Comparison of ENCODE assay signal across 8 cellular contexts in the genomic region with DNA sequence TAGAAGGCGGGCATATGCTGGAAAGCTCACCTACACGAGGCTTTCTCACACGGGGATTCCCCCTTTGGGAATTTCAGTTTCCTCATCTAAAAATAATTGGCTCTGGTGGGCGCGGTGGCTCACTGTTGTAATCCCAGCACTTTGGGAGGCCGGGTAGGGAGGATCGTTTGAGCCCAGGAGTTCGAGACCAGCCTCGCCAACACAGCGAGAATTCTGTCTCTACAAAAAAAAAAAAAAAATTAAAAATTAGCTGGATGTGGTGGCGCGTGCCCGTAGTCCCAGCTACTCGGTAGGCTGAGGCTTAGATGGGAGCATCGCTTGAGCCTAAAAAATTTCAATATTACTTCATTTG. TPM values are rescaled to one million over a fixed set of nuclear protein-coding genes. Genes with fewer than 3 reads are reported as not detected.
DNase-seq lines count a peak whose midpoint lies in the region; ATAC-seq and TF ChIP-seq lines count a peak whose summit lies in the region.

No MANE protein-coding gene starts in this region.

- no peaks in the 10 kb centered on the region for H3K36me3 ChIP-seq in testis (ENCODE audit: low read depth, missing control alignments)

- H3K4me3 Mint-ChIP-seq in activated CD4-positive, alpha-beta T cell treated with anti-CD3 and anti-CD28 coated beads, Interleukin-2, amount 10 ng/mL, durations not matched to agents 24 days and 14 days: peak overlapping the region; percentile 95
- H3K4me3 Mint-ChIP-seq in activated T-helper 17 cell treated with anti-CD3 and anti-CD28 coated beads, Interleukin-2, amount 50 U/mL, for 72 hours: peak overlapping the region; percentile 89

- peaks cover 27% of the 10 kb centered on the region for H3K36me3 Mint-ChIP-seq in activated CD4-positive, alpha-beta T cell treated with anti-CD3 and anti-CD28 coated beads, Interleukin-2, amount 10 ng/mL, durations not matched to agents 24 days and 14 days (ENCODE audit: low read depth)
- peaks cover 46% of the 10 kb centered on the region for H3K36me3 Mint-ChIP-seq in activated T-helper 17 cell treated with anti-CD3 and anti-CD28 coated beads, Interleukin-2, amount 50 U/mL, for 72 hours (ENCODE audit: low read depth)

- peak overlapping the region; percentile 92 for H3K27ac Mint-ChIP-seq in activated CD4-positive, alpha-beta T cell treated with anti-CD3 and anti-CD28 coated beads, Interleukin-2, amount 10 ng/mL, durations not matched to agents 24 days and 14 days
- peak overlapping the region; percentile 97 for H3K27ac Mint-ChIP-seq in activated T-helper 17 cell treated with anti-CD3 and anti-CD28 coated beads, Interleukin-2, amount 50 U/mL, for 72 hours

- intact Hi-C loops in activated CD4-positive, alpha-beta T cell treated with anti-CD3 and anti-CD28 coated beads, Interleukin-2, amount 10 ng/mL, durations not matched to agents 24 days and 14 days (cut with micrococcal nuclease): loop anchor here (1.0 to 10.0 kb wide), 5 partner anchors 61 to 855 kb away; partner anchors contain the start of genes CEP83, FGD6, NR2C1 and SNRPF
- intact Hi-C loops in testis (cut with DNase I; ENCODE audit: low total_unique reads): no loop called here

- H3K4me3 ChIP-seq in iPS-18c (ENCODE audit: insufficient read depth, low read depth, low read length): peak overlapping the region; percentile 51; the same call in 1 of the 2 replicates
- peak overlapping the region; percentile 60 to 94 for H3K4me3 ChIP-seq in testis

- no peaks in the 10 kb centered on the region for H3K27me3 ChIP-seq in testis

- H3K4me1 ChIP-seq in testis: no peaks in the 10 kb centered on the region

- 32 to 56% methylated on average over 15 of the region's 15 CpGs for WGBS in testis, 2 donors

- peaks cover 8% of the 10 kb centered on the region for H3K9me3 ChIP-seq in iPS-18c (ENCODE audit: control insufficient read depth, insufficient read depth, low read length)
- no peaks in the 10 kb centered on the region for H3K9me3 ChIP-seq in testis

- H3K27ac ChIP-seq in testis: peak overlapping the region; percentile 59 to 91

- H3K9me3 Mint-ChIP-seq in activated CD4-positive, alpha-beta T cell treated with anti-CD3 and anti-CD28 coated beads, Interleukin-2, amount 10 ng/mL, durations not matched to agents 24 days and 14 days: peaks cover 12% of the 10 kb centered on the region
- peaks cover 10% of the 10 kb centered on the region for H3K9me3 Mint-ChIP-seq in activated T-helper 17 cell treated with anti-CD3 and anti-CD28 coated beads, Interleukin-2, amount 50 U/mL, for 72 hours

- ATAC-seq in activated T-helper 17 cell treated with anti-CD3 and anti-CD28 coated beads, Interleukin-2, amount 50 U/mL, for 72 hours (replicated peaks): no peak

- no peak for DNase-seq in activated CD4-positive, alpha-beta T cell treated with anti-CD3 and anti-CD28 coated beads, Interleukin-2, amount 10 ng/mL, durations not matched to agents 24 days and 14 days
- DNase-seq in activated CD4-positive, alpha-beta T cell treated with anti-CD3 and anti-CD28 coated beads for 4 hours: no peak
- DNase-seq in testis (no peak), amniotic stem cell (lab: John Stamatoyannopoulos, UW) (no peak), NK-92 (lab: John Stamatoyannopoulos, UW; ENCODE audit: unreplicated experiment) (no peak)
- no peak for DNase-seq in activated effector memory CD4-positive, alpha-beta T cell treated with anti-CD3 and anti-CD28 coated beads, Interleukin-2, amount 50 U/mL, for 16 hours

- H3K27me3 Mint-ChIP-seq in activated CD4-positive, alpha-beta T cell treated with anti-CD3 and anti-CD28 coated beads, Interleukin-2, amount 10 ng/mL, durations not matched to agents 24 days and 14 days: peaks cover 1% of the 10 kb centered on the region
- no peaks in the 10 kb centered on the region for H3K27me3 Mint-ChIP-seq in activated T-helper 17 cell treated with anti-CD3 and anti-CD28 coated beads, Interleukin-2, amount 50 U/mL, for 72 hours

- H3K4me1 Mint-ChIP-seq in activated CD4-positive, alpha-beta T cell treated with anti-CD3 and anti-CD28 coated beads, Interleukin-2, amount 10 ng/mL, durations not matched to agents 24 days and 14 days: peaks cover 27% of the 10 kb centered on the region
- peaks cover 24% of the 10 kb centered on the region for H3K4me1 Mint-ChIP-seq in activated T-helper 17 cell treated with anti-CD3 and anti-CD28 coated beads, Interleukin-2, amount 50 U/mL, for 72 hours

- TF ChIP-seq POLR2A in testis (IDR thresholded peaks at IDR 0.05): no peak

- TF ChIP-seq CTCF in testis (IDR thresholded peaks at IDR 0.05): no peak

RNA-seq across cellular contexts. Expression of gene NDUFA12, which starts 0.4 kb away (rescaled TPM):
- 111 and 116 TPM in 2 replicates for total RNA-seq in activated CD4-positive, alpha-beta T cell treated with anti-CD3 and anti-CD28 coated beads, Interleukin-2, amount 10 ng/mL, durations not matched to agents 24 days and 14 days
- 100 to 1,000 TPM in 1 of 2 donors, 10 to 100 TPM in 1; 90.0 to 148 TPM for total RNA-seq in activated T-helper 17 cell treated with anti-CD3 and anti-CD28 coated beads, Interleukin-2, amount 50 U/mL, for 72 hours
- 10 to 100 TPM; 75.2 to 77.5 TPM for total RNA-seq in testis
- polyA plus RNA-seq in testis (ENCODE audit: insufficient read depth, low read depth, low replicate concordance): 136 TPM
